Comparison of ENCODE assay signal across 1 cellular context in the genomic region with DNA sequence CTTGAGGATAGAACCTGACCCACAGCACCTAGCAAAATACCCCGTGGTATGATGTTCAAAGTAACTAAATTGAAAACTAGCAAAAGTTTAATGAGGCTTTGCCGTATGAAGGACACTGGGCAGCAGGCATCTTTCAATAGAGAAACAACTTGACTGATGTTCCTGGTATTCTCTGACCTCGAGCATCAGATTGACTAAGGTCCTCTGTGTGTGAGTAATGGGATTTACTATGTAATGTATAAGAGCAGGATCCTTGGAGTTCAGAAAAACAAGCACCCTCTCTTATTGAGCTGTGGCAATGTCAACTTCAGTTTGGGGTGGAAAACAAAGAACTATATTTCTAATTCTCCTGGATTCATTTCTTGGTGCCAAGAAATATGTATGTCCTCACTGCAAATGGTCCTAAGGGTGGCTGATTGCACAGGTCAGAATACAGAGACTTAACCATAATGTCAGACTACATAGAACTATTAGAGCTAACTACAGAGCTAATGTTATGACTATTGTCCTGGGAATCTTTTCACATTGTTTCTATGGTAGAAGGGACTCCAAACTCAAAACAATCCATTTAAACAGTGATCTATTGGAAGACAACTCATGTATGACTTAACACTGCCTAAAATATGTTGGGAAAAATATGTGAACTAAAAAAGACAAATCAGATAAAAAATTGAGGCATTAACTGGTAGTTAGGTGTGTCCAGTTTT.
TF ChIP-seq lines count a peak whose summit lies in the region.

No MANE protein-coding gene starts in this region.

TF ChIP-seq in endothelial cell of umbilical vein, 7 proteins besides CTCF, POLR2A, EP300 and RAD21:
- no peak for TF ChIP-seq EZH2 (IDR thresholded peaks at IDR 0.05; ENCODE audit: borderline replicate concordance, low read depth, low read length, severe bottlenecking)
- no peak for TF ChIP-seq POLR2AphosphoS5 (IDR thresholded peaks at IDR 0.05; ENCODE audit: insufficient read depth, low read depth, low read length)
- no peak for TF ChIP-seq JUN (IDR thresholded peaks at IDR 0.05; ENCODE audit: borderline replicate concordance, insufficient read depth, insufficient read length, low read depth)
- no peak for TF ChIP-seq MYC (IDR thresholded peaks at IDR 0.05; ENCODE audit: low read depth, low read length)
- TF ChIP-seq, protein P1, sequence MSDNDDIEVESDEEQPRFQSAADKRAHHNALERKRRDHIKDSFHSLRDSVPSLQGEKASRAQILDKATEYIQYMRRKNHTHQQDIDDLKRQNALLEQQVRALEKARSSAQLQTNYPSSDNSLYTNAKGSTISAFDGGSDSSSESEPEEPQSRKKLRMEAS (IDR thresholded peaks at IDR 0.05; ENCODE audit: insufficient read depth, insufficient read length): no peak
- no peak for TF ChIP-seq FOS (IDR thresholded peaks at IDR 0.05; ENCODE audit: borderline replicate concordance, insufficient read depth, low read length)
- TF ChIP-seq GATA2 (IDR thresholded peaks at IDR 0.05; ENCODE audit: insufficient read depth, insufficient read length, low read depth, low read length): no peak
